ENCODE assay signal across 9 cellular contexts in genomic region chr22:37898441-37899181, GRCh38. TPM values are rescaled to one million over a fixed set of nuclear protein-coding genes. Genes with fewer than 3 reads are reported as not detected.
DNase-seq lines count a peak whose midpoint lies in the region; ATAC-seq lines count a peak whose summit lies in the region.
"Had no signal": no experiment of that assay in that cellular context is flagged by ENCODE, and none has a peak within 500 bp of the region (broad histone marks: within the 10 kb centered on the region; RNA-seq: fewer than 3 reads in every experiment).

No MANE protein-coding gene starts in this region.

- POLR2A ChIA-PET in T-cell (lab: Charles Lee), result no interaction called here

- H3K27ac Mint-ChIP-seq in T-cell, result peak overlapping the region; percentile 43 to 82

- no peak overlapping the region for H3K4me3 Mint-ChIP-seq in T-cell

- peaks cover 17 to 28% (median 25%) of the 10 kb centered on the region in 3 donors for H3K4me1 Mint-ChIP-seq in T-cell

- no peaks in the 10 kb centered on the region for H3K9me3 Mint-ChIP-seq in T-cell

- CTCF ChIA-PET in T-cell (lab: Charles Lee), result interaction anchor here in 1 of 2 donors (0.6 kb wide), 1 partner anchor 12 kb away, joined by 5 read pairs; no protein-coding TSS in a partner anchor

- intact Hi-C loops in head of caudate nucleus (cut with DNase I), result no loop called here

- H3K36me3 Mint-ChIP-seq in T-cell, result no peaks in the 10 kb centered on the region

- DNase-seq in Daoy (ENCODE audit: low read depth), result peak; percentile 46
- DNase-seq in T-cell, result no peak
- DNase-seq in head of caudate nucleus, result peak; percentile 44 to 89 (median 73)
- DNase-seq in putamen (ENCODE audit: low spot score), result peak; percentile 79
- DNase-seq in activated naive CD4-positive, alpha-beta T cell treated with Interleukin-2 at 50 U/mL for 16 hours, result no peak
- DNase-seq in NCI-H1436 treated with DMSO at 0.1 percent for 48 hours (lab: John Stamatoyannopoulos, UW), result no peak
- no peak for DNase-seq in COR-L47 (lab: John Stamatoyannopoulos, UW)
- DNase-seq: activated CD4-positive, CD25-positive, alpha-beta regulatory T cell treated with anti-CD3 and anti-CD28 coated beads, Interleukin-2, amount 50 U/mL, for 72 hours had no signal

- no peak for ATAC-seq in T-cell (replicated peaks in 1 of 4)
- no peak for ATAC-seq in GM21423 (IDR thresholded peaks at IDR 0.05; ENCODE audit: unreplicated experiment)

- H3K27me3 Mint-ChIP-seq in T-cell, result no peaks in the 10 kb centered on the region

RNA-seq across cellular contexts. Expression of gene MICALL1, which starts 7.5 kb away (rescaled TPM):
- 22.2 and 33.6 TPM in 2 replicates for total RNA-seq in Daoy (2014; rRNA removed; shearing (Covaris generic))
- total RNA-seq in T-cell, result 10 to 100 TPM; 23.6 to 39.0 (median 34.3) TPM

RNA-seq across cellular contexts. Expression of gene EIF3L, which starts 49.4 kb away (rescaled TPM):
- 288 and 343 TPM in 2 replicates for total RNA-seq in Daoy (2014; rRNA removed; shearing (Covaris generic))
- 100 to 1,000 TPM; 428 to 516 (median 483) TPM for total RNA-seq in T-cell

RNA-seq across cellular contexts. Expression of gene ANKRD54, which starts 54.5 kb away (rescaled TPM):
- 59.8 and 64.7 TPM in 2 replicates for total RNA-seq in Daoy (2014; rRNA removed; shearing (Covaris generic))
- total RNA-seq in T-cell, result 10 to 100 TPM; 19.9 to 29.7 (median 25.9) TPM

RNA-seq across cellular contexts. Expression of gene C22orf23, which starts 54.8 kb away (rescaled TPM):
- 3.4 TPM in 1 of 2 replicates, not detected in the other for total RNA-seq in Daoy (2014; rRNA removed; shearing (Covaris generic))
- total RNA-seq in T-cell, result not detected

RNA-seq across cellular contexts. Expression of gene POLR2F, which starts 54.9 kb away (rescaled TPM):
- 138 and 183 TPM in 2 replicates for total RNA-seq in Daoy (2014; rRNA removed; shearing (Covaris generic))
- total RNA-seq in T-cell, result 10 to 100 TPM; 31.4 to 54.5 (median 49.4) TPM

Comparison
In these comparisons a context has a peak if more than half of its experiments do, and no peak if none do; other contexts are left out.
1. DNase-seq: peak in Daoy (single experiment), head of caudate nucleus (42 of 42) and putamen (single experiment); none in T-cell (0 of 34), activated naive CD4-positive, alpha-beta T cell treated with Interleukin-2 at 50 U/mL for 16 hours (single experiment), NCI-H1436 treated with DMSO at 0.1 percent for 48 hours (single experiment) and COR-L47 (single experiment).